8 cellular contexts compared by ENCODE assay signal in genomic region chr15:40793216-40793989, GRCh38. TPM values are rescaled to one million over a fixed set of nuclear protein-coding genes. Genes with fewer than 3 reads are reported as not detected.
DNase-seq lines count a peak whose midpoint lies in the region; TF ChIP-seq lines count a peak whose summit lies in the region.

No MANE protein-coding gene starts in this region.

- peaks cover 73% of the 10 kb centered on the region for H3K79me2 ChIP-seq in SK-N-SH (ENCODE audit: insufficient read depth)

- H3K27ac Mint-ChIP-seq in activated naive CD4-positive, alpha-beta T cell treated with anti-CD3 and anti-CD28 coated beads, Interleukin-2, amount 50 U/mL, for 24 hours: peak overlapping the region; percentile 23
- no peak overlapping the region for H3K27ac Mint-ChIP-seq in activated naive CD4-positive, alpha-beta T cell treated with anti-CD3 and anti-CD28 coated beads, Interleukin-2, amount 10 ng/mL, durations not matched to agents 7 days and 5 days
- no peak overlapping the region for H3K27ac Mint-ChIP-seq in T-helper 2 cell treated with Interferon-gamma antibody and Interleukin-4, amounts not matched to agents 5 μg/mL and 100 μg/mL, for 36 hours

- H3K9ac ChIP-seq in SK-N-SH: peak overlapping the region; percentile 16; the same call in 1 of the 2 replicates

- no peak overlapping the region for H3K4me3 Mint-ChIP-seq in activated naive CD4-positive, alpha-beta T cell treated with anti-CD3 and anti-CD28 coated beads, Interleukin-2, amount 50 U/mL, for 24 hours
- H3K4me3 Mint-ChIP-seq in activated naive CD4-positive, alpha-beta T cell treated with anti-CD3 and anti-CD28 coated beads, Interleukin-2, amount 10 ng/mL, durations not matched to agents 7 days and 5 days: no peak overlapping the region
- no peak overlapping the region for H3K4me3 Mint-ChIP-seq in T-helper 2 cell treated with Interferon-gamma antibody and Interleukin-4, amounts not matched to agents 5 μg/mL and 100 μg/mL, for 36 hours

- H3K4me2 ChIP-seq in SK-N-SH: peak overlapping the region; percentile 63; the same call in 1 of the 2 replicates

- no peak for DNase-seq in activated naive CD4-positive, alpha-beta T cell treated with anti-CD3 and anti-CD28 coated beads, Interleukin-2, amount 10 ng/mL, durations not matched to agents 7 days and 5 days
- DNase-seq in SK-N-SH (no peak), fibroblast of the conjunctiva (ENCODE audit: low read depth) (peak; percentile 74), stromal cell of bone marrow (ENCODE audit: low read depth) (peak; percentile 86), UCSD-AML1 (lab: John Stamatoyannopoulos, UW; ENCODE audit: unreplicated experiment) (no peak), COLO829 (ENCODE audit: low spot score) (no peak)
- DNase-seq in T-helper 2 cell treated with Interferon-gamma antibody and Interleukin-4, amounts not matched to agents 5 μg/mL and 100 μg/mL, for 36 hours (ENCODE audit: low spot score): no peak

- peak overlapping the region in 1 of 2 experiments; percentile 86; a peak in 3 of 4 replicates for H3K27ac ChIP-seq in SK-N-SH (ENCODE audit: low read depth in 2 of 2, low read length in 1 of 2)

- peaks cover 12% of the 10 kb centered on the region for H3K36me3 Mint-ChIP-seq in activated naive CD4-positive, alpha-beta T cell treated with anti-CD3 and anti-CD28 coated beads, Interleukin-2, amount 50 U/mL, for 24 hours
- peaks cover 12% of the 10 kb centered on the region for H3K36me3 Mint-ChIP-seq in activated naive CD4-positive, alpha-beta T cell treated with anti-CD3 and anti-CD28 coated beads, Interleukin-2, amount 10 ng/mL, durations not matched to agents 7 days and 5 days
- H3K36me3 Mint-ChIP-seq in T-helper 2 cell treated with Interferon-gamma antibody and Interleukin-4, amounts not matched to agents 5 μg/mL and 100 μg/mL, for 36 hours (ENCODE audit: low read depth): peaks cover 9% of the 10 kb centered on the region

- POLR2A ChIA-PET in SK-N-SH (lab: Yijun Ruan, JAX): no interaction called here

- no peak for TF ChIP-seq CTCF in SK-N-SH (IDR thresholded peaks at IDR 0.05)

- H3K9me3 Mint-ChIP-seq in activated naive CD4-positive, alpha-beta T cell treated with anti-CD3 and anti-CD28 coated beads, Interleukin-2, amount 50 U/mL, for 24 hours: no peaks in the 10 kb centered on the region
- H3K9me3 Mint-ChIP-seq in activated naive CD4-positive, alpha-beta T cell treated with anti-CD3 and anti-CD28 coated beads, Interleukin-2, amount 10 ng/mL, durations not matched to agents 7 days and 5 days: no peaks in the 10 kb centered on the region
- no peaks in the 10 kb centered on the region for H3K9me3 Mint-ChIP-seq in T-helper 2 cell treated with Interferon-gamma antibody and Interleukin-4, amounts not matched to agents 5 μg/mL and 100 μg/mL, for 36 hours

- no peak overlapping the region; the same call in 1 of the 2 replicates for H2AFZ ChIP-seq in SK-N-SH (ENCODE audit: low read depth)

- no peaks in the 10 kb centered on the region for H3K27me3 ChIP-seq in SK-N-SH (ENCODE audit: insufficient read depth)

- H3K4me3 ChIP-seq in SK-N-SH (ENCODE audit: low read depth in 2 of 2, low read length in 1 of 2): no peak overlapping the region

- H3K9me3 ChIP-seq in SK-N-SH: no peaks in the 10 kb centered on the region

- H3K4me1 ChIP-seq in SK-N-SH (ENCODE audit: control insufficient read depth in 1 of 2, insufficient read depth in 2 of 2, low read depth in 1 of 2, low read length in 1 of 2): peaks cover 0 to 4% of the 10 kb centered on the region in 2 experiments; a peak in 1 of 4 replicates

- H3F3A ChIP-seq in SK-N-SH (replicated peaks; ENCODE audit: insufficient read depth): peaks cover 15% of the 10 kb centered on the region

- peaks cover 37% of the 10 kb centered on the region for H3K4me1 Mint-ChIP-seq in activated naive CD4-positive, alpha-beta T cell treated with anti-CD3 and anti-CD28 coated beads, Interleukin-2, amount 50 U/mL, for 24 hours
- peaks cover 13% of the 10 kb centered on the region for H3K4me1 Mint-ChIP-seq in activated naive CD4-positive, alpha-beta T cell treated with anti-CD3 and anti-CD28 coated beads, Interleukin-2, amount 10 ng/mL, durations not matched to agents 7 days and 5 days
- peaks cover 8% of the 10 kb centered on the region for H3K4me1 Mint-ChIP-seq in T-helper 2 cell treated with Interferon-gamma antibody and Interleukin-4, amounts not matched to agents 5 μg/mL and 100 μg/mL, for 36 hours (ENCODE audit: low read depth)

- peaks cover 0 to 5% of the 10 kb centered on the region in 2 experiments for H3K36me3 ChIP-seq in SK-N-SH (replicated peaks in 1 of 2; ENCODE audit: control insufficient read depth in 1 of 2, insufficient read depth in 2 of 2, low read length in 1 of 2)

- WGBS in SK-N-SH (ENCODE audit: low lambda C conversion rate): 34% methylated on average over 9 of the region's 9 CpGs

- H3K27me3 Mint-ChIP-seq in activated naive CD4-positive, alpha-beta T cell treated with anti-CD3 and anti-CD28 coated beads, Interleukin-2, amount 50 U/mL, for 24 hours: no peaks in the 10 kb centered on the region
- H3K27me3 Mint-ChIP-seq in activated naive CD4-positive, alpha-beta T cell treated with anti-CD3 and anti-CD28 coated beads, Interleukin-2, amount 10 ng/mL, durations not matched to agents 7 days and 5 days: no peaks in the 10 kb centered on the region
- H3K27me3 Mint-ChIP-seq in T-helper 2 cell treated with Interferon-gamma antibody and Interleukin-4, amounts not matched to agents 5 μg/mL and 100 μg/mL, for 36 hours (ENCODE audit: low read depth): no peaks in the 10 kb centered on the region

- TF ChIP-seq RAD21 in SK-N-SH (IDR thresholded peaks at IDR 0.05; ENCODE audit: low read length): no peak

- no peaks in the 10 kb centered on the region for H3K9me2 ChIP-seq in SK-N-SH

- no peaks in the 10 kb centered on the region for H4K20me1 ChIP-seq in SK-N-SH (ENCODE audit: insufficient read depth)

- TF ChIP-seq EP300 in SK-N-SH (IDR thresholded peaks at IDR 0.05; ENCODE audit: borderline replicate concordance in 1 of 2, low read depth in 1 of 2, low read length in 1 of 2): no peak

- CTCF ChIA-PET in activated naive CD4-positive, alpha-beta T cell treated with anti-CD3 and anti-CD28 coated beads, Interleukin-2, amount 10 ng/mL, durations not matched to agents 7 days and 5 days (lab: Charles Lee): interaction anchor here (0.6 to 1.8 kb wide), 3 partner anchors 10 to 285 kb away, joined by 3 to 6 read pairs (median 3); no protein-coding TSS in a partner anchor
- CTCF ChIA-PET in SK-N-SH (lab: Yijun Ruan, JAX): interaction anchor here (2.4 to 31.8 kb wide), 3 partner anchors 11 to 64 kb away, joined by 8 to 555 read pairs (median 24); partner anchors contain the start of gene RMDN3

TF ChIP-seq in SK-N-SH, 30 proteins besides CTCF, POLR2A, EP300 and RAD21:
- TF ChIP-seq TCF12 (IDR thresholded peaks at IDR 0.05) (peak; percentile 52), PBX3 (IDR thresholded peaks at IDR 0.05) (0 out of 2 replicates have a peak, but pooled peaks have one; percentile 25), SIN3A (IDR thresholded peaks at IDR 0.05; ENCODE audit: borderline replicate concordance, low read depth, low read length) (no peak), FOSL2 (IDR thresholded peaks at IDR 0.05; ENCODE audit: borderline replicate concordance, low read depth) (peak; percentile 78; the same call in 1 of the 2 replicates), NFIC (IDR thresholded peaks at IDR 0.05; ENCODE audit: borderline replicate concordance) (peak; percentile 94), RCOR1 (IDR thresholded peaks at IDR 0.05; ENCODE audit: low read length) (no peak), JUND (IDR thresholded peaks at IDR 0.05) (0 out of 2 replicates have a peak, but pooled peaks have one; percentile 44), POLR2AphosphoS5 (IDR thresholded peaks at IDR 0.05; ENCODE audit: low read depth, low read length) (peak; percentile 30; the same call in 1 of the 2 replicates), MAX (IDR thresholded peaks at IDR 0.05; ENCODE audit: low read depth) (peak; percentile 36; the same call in 1 of the 2 replicates)

RNA-seq across cellular contexts. Expression of gene ZFYVE19, which starts 13.5 kb away (rescaled TPM):
- 35.5 and 37.8 TPM in 2 replicates for polyA plus RNA-seq in SK-N-SH (2012; rRNA removed)
- 16.8 and 22.1 TPM in 2 replicates for polyA plus RNA-seq in SK-N-SH (2012; cell fraction: cytosol; rRNA removed)
- 141 and 176 TPM in 2 replicates for polyA plus RNA-seq in SK-N-SH (2012; cell fraction: nucleus; rRNA removed)

RNA-seq across cellular contexts. Expression of gene DNAJC17, which starts 13.9 kb away (rescaled TPM):
- polyA plus RNA-seq in SK-N-SH (2012; rRNA removed): 53.1 and 61.6 TPM in 2 replicates
- 48.6 and 49.2 TPM in 2 replicates for polyA plus RNA-seq in SK-N-SH (2012; cell fraction: cytosol; rRNA removed)
- 96.1 and 113 TPM in 2 replicates for polyA plus RNA-seq in SK-N-SH (2012; cell fraction: nucleus; rRNA removed)

RNA-seq across cellular contexts. Expression of gene C15orf62, which starts 23.6 kb away (rescaled TPM):
- polyA plus RNA-seq in SK-N-SH (2012; rRNA removed): 0.06 TPM in 1 of 2 replicates, not detected in the other
- 0.01 and 0.03 TPM in 2 replicates for polyA plus RNA-seq in SK-N-SH (2012; cell fraction: cytosol; rRNA removed)
- polyA plus RNA-seq in SK-N-SH (2012; cell fraction: nucleus; rRNA removed): 0.08 and 0.19 TPM in 2 replicates

RNA-seq across cellular contexts. Expression of gene GCHFR, which starts 29.5 kb away (rescaled TPM):
- 0.60 and 0.67 TPM in 2 replicates for polyA plus RNA-seq in SK-N-SH (2012; rRNA removed)
- 0.41 and 0.66 TPM in 2 replicates for polyA plus RNA-seq in SK-N-SH (2012; cell fraction: cytosol; rRNA removed)
- 0.12 and 0.18 TPM in 2 replicates for polyA plus RNA-seq in SK-N-SH (2012; cell fraction: nucleus; rRNA removed)

RNA-seq across cellular contexts. Expression of gene PPP1R14D, which starts 35.1 kb away (rescaled TPM):
- not detected in 2 replicates for polyA plus RNA-seq in SK-N-SH (2012; rRNA removed)
- polyA plus RNA-seq in SK-N-SH (2012; cell fraction: cytosol; rRNA removed): not detected in 2 replicates
- not detected in 2 replicates for polyA plus RNA-seq in SK-N-SH (2012; cell fraction: nucleus; rRNA removed)

Comparison
In these comparisons a context has a peak if more than half of its experiments do, and no peak if none do; other contexts are left out.
1. DNase-seq: peak in fibroblast of the conjunctiva (single experiment) and stromal cell of bone marrow (single experiment); none in activated naive CD4-positive, alpha-beta T cell treated with anti-CD3 and anti-CD28 coated beads, Interleukin-2, amount 10 ng/mL, durations not matched to agents 7 days and 5 days (single experiment), SK-N-SH (single experiment), UCSD-AML1 (single experiment), COLO829 (single experiment) and T-helper 2 cell treated with Interferon-gamma antibody and Interleukin-4, amounts not matched to agents 5 μg/mL and 100 μg/mL, for 36 hours (single experiment).